36 cellular contexts compared by ENCODE assay signal in the genomic region with DNA sequence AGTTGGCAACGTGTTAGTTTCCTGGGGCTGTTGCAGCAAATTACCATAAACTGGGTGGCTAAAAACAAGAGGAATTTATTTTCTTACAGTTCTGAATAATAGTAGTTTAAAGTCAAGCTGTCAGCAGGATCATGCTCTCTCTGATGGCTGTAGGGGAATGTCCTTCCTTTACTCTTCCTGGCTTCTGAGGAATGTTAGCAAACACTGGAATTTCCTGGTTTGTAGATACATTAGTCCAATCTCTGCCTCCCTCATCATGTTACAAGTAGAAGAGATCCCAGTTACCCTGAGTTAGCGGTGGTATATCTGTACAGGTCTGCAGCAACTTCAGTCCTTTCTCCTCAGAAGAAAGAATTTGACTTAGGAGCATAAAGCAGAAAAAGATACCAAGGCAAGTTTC.
"Had no signal": no experiment of that assay in that cellular context is flagged by ENCODE, and none has a peak within 500 bp of the region (broad histone marks: within the 10 kb centered on the region; RNA-seq: fewer than 3 reads in every experiment).

No MANE protein-coding gene starts in this region.

- H3K27me3 ChIP-seq: ascending aorta, cardiac muscle cell, heart right ventricle, neutrophil, ovary, uterus had no signal

- ATAC-seq: activated CD4-positive, CD25-positive, alpha-beta regulatory T cell treated with anti-CD3 and anti-CD28 coated beads, Interleukin-2, amount 50 U/mL, for 24 hours; effector memory CD8-positive, alpha-beta T cell; heart right ventricle; left lobe of liver; lower lobe of right lung; natural killer cell; sciatic nerve; stimulated activated effector memory CD8-positive, alpha-beta T cell treated with anti-CD3 and anti-CD28 coated beads, Interleukin-12 subunit alpha, Interleukin-12 subunit beta, amount 100 ng/mL, for 72 hours had no signal

- H3K27ac Mint-ChIP-seq: activated CD4-positive, alpha-beta memory T cell treated with anti-CD3 and anti-CD28 coated beads for 36 hours; activated naive CD4-positive, alpha-beta T cell treated with anti-CD3 and anti-CD28 coated beads, Interleukin-2, amount 10 ng/mL, durations not matched to agents 7 days and 5 days; activated naive CD8-positive, alpha-beta T cell treated with anti-CD3 and anti-CD28 coated beads, Interleukin-2, amount 10 ng/mL, durations not matched to agents 7 days and 5 days; activated T-helper 1 cell treated with anti-CD3 and anti-CD28 coated beads, Interleukin-12 subunit alpha, Interleukin-12 subunit beta, Interleukin-2, Interleukin-4 antibody, amounts not matched to agents 30 ng/mL and 10 ng/mL and 1 ng/mL, durations not matched to agents 14 hours and 24 hours and 36 hours; brain; effector memory CD8-positive, alpha-beta T cell; natural killer cell; stimulated activated effector memory CD8-positive, alpha-beta T cell treated with anti-CD3 and anti-CD28 coated beads, Interleukin-12 subunit alpha, Interleukin-12 subunit beta, amount 100 ng/mL, for 72 hours; stimulated activated naive CD8-positive, alpha-beta T cell treated with anti-CD3 and anti-CD28 coated beads, Interleukin-15, Interleukin-2, amounts not matched to agents 100 ng/mL and 50 ng/mL, for 24 hours had no signal

- H3K27me3 Mint-ChIP-seq: activated CD4-positive, alpha-beta memory T cell treated with anti-CD3 and anti-CD28 coated beads for 36 hours; activated naive CD4-positive, alpha-beta T cell treated with anti-CD3 and anti-CD28 coated beads, Interleukin-2, amount 10 ng/mL, durations not matched to agents 7 days and 5 days; activated naive CD8-positive, alpha-beta T cell treated with anti-CD3 and anti-CD28 coated beads, Interleukin-2, amount 10 ng/mL, durations not matched to agents 7 days and 5 days; brain; effector memory CD8-positive, alpha-beta T cell; stimulated activated naive CD8-positive, alpha-beta T cell treated with anti-CD3 and anti-CD28 coated beads, Interleukin-15, Interleukin-2, amounts not matched to agents 100 ng/mL and 50 ng/mL, for 24 hours had no signal

- H3K4me1 ChIP-seq: ascending aorta, heart right ventricle, lower lobe of right lung, prostate gland, uterus had no signal

- H3K27ac ChIP-seq: ascending aorta, cardiac muscle cell, heart right ventricle, lower lobe of right lung, neutrophil, ovary, prostate gland, skin epidermis, thoracic aorta, uterus, VCaP had no signal

- DNase-seq: activated CD4-positive, alpha-beta memory T cell treated with anti-CD3 and anti-CD28 coated beads for 36 hours; activated CD4-positive, alpha-beta T cell treated with anti-CD3 and anti-CD28 coated beads for 48 hours; activated CD8-positive, alpha-beta memory T cell treated with anti-CD3 and anti-CD28 coated beads, Interleukin-2, amount 50 U/mL, for 4 hours; activated effector memory CD4-positive, alpha-beta T cell treated with anti-CD3 and anti-CD28 coated beads, Interleukin-2, amount 50 U/mL, for 16 hours; activated naive CD4-positive, alpha-beta T cell treated with anti-CD3 and anti-CD28 coated beads, Interleukin-2, amount 10 ng/mL, durations not matched to agents 7 days and 5 days; activated naive CD8-positive, alpha-beta T cell treated with anti-CD3 and anti-CD28 coated beads, Interleukin-2, amount 10 ng/mL, durations not matched to agents 7 days and 5 days; activated T-cell treated with anti-CD3 and anti-CD28 coated beads, Interleukin-2, amount 50 U/mL, for 1 hour; cerebellar nuclear complex; cortex of kidney; effector memory CD8-positive, alpha-beta T cell; foreskin melanocyte; heart right ventricle; kidney glomerular epithelial cell; lower lobe of right lung; mesenchymal stem cell; natural killer cell; ovary; retina; stimulated activated CD4-positive, alpha-beta T cell treated with anti-CD3 and anti-CD28 coated beads, Interleukin-4, amount 100 ng/mL, for 24 hours; T-helper 9 cell; trophoblast cell; uterus had no signal

- H3K4me1 Mint-ChIP-seq: activated naive CD4-positive, alpha-beta T cell treated with anti-CD3 and anti-CD28 coated beads, Interleukin-2, amount 10 ng/mL, durations not matched to agents 7 days and 5 days; activated naive CD8-positive, alpha-beta T cell treated with anti-CD3 and anti-CD28 coated beads, Interleukin-2, amount 10 ng/mL, durations not matched to agents 7 days and 5 days; brain; natural killer cell; stimulated activated effector memory CD8-positive, alpha-beta T cell treated with anti-CD3 and anti-CD28 coated beads, Interleukin-12 subunit alpha, Interleukin-12 subunit beta, amount 100 ng/mL, for 72 hours had no signal

- H3K36me3 ChIP-seq: ascending aorta, cardiac muscle cell, heart right ventricle, lower lobe of right lung, neutrophil, ovary, prostate gland, thoracic aorta, uterus had no signal

- H3K36me3 Mint-ChIP-seq: activated CD4-positive, alpha-beta memory T cell treated with anti-CD3 and anti-CD28 coated beads for 36 hours; activated naive CD4-positive, alpha-beta T cell treated with anti-CD3 and anti-CD28 coated beads, Interleukin-2, amount 10 ng/mL, durations not matched to agents 7 days and 5 days; activated naive CD8-positive, alpha-beta T cell treated with anti-CD3 and anti-CD28 coated beads, Interleukin-2, amount 10 ng/mL, durations not matched to agents 7 days and 5 days; brain; natural killer cell; stimulated activated effector memory CD8-positive, alpha-beta T cell treated with anti-CD3 and anti-CD28 coated beads, Interleukin-12 subunit alpha, Interleukin-12 subunit beta, amount 100 ng/mL, for 72 hours had no signal

- H3K4me3 Mint-ChIP-seq: activated CD4-positive, alpha-beta memory T cell treated with anti-CD3 and anti-CD28 coated beads for 36 hours; activated naive CD4-positive, alpha-beta T cell treated with anti-CD3 and anti-CD28 coated beads, Interleukin-2, amount 10 ng/mL, durations not matched to agents 7 days and 5 days; activated naive CD8-positive, alpha-beta T cell treated with anti-CD3 and anti-CD28 coated beads, Interleukin-2, amount 10 ng/mL, durations not matched to agents 7 days and 5 days; activated T-helper 1 cell treated with anti-CD3 and anti-CD28 coated beads, Interleukin-12 subunit alpha, Interleukin-12 subunit beta, Interleukin-2, Interleukin-4 antibody, amounts not matched to agents 30 ng/mL and 10 ng/mL and 1 ng/mL, durations not matched to agents 14 hours and 24 hours and 36 hours; brain; effector memory CD8-positive, alpha-beta T cell; natural killer cell; stimulated activated effector memory CD8-positive, alpha-beta T cell treated with anti-CD3 and anti-CD28 coated beads, Interleukin-12 subunit alpha, Interleukin-12 subunit beta, amount 100 ng/mL, for 72 hours; stimulated activated naive CD8-positive, alpha-beta T cell treated with anti-CD3 and anti-CD28 coated beads, Interleukin-15, Interleukin-2, amounts not matched to agents 100 ng/mL and 50 ng/mL, for 24 hours had no signal

- H3K9me3 ChIP-seq: ascending aorta, heart right ventricle, lower lobe of right lung, neutrophil, ovary, prostate gland, thoracic aorta, uterus had no signal

- H3K9me3 Mint-ChIP-seq: activated naive CD4-positive, alpha-beta T cell treated with anti-CD3 and anti-CD28 coated beads, Interleukin-2, amount 10 ng/mL, durations not matched to agents 7 days and 5 days; activated naive CD8-positive, alpha-beta T cell treated with anti-CD3 and anti-CD28 coated beads, Interleukin-2, amount 10 ng/mL, durations not matched to agents 7 days and 5 days; activated T-helper 1 cell treated with anti-CD3 and anti-CD28 coated beads, Interleukin-12 subunit alpha, Interleukin-12 subunit beta, Interleukin-2, Interleukin-4 antibody, amounts not matched to agents 30 ng/mL and 10 ng/mL and 1 ng/mL, durations not matched to agents 14 hours and 24 hours and 36 hours; brain had no signal

- H3K4me3 ChIP-seq: ascending aorta, cardiac muscle cell, heart right ventricle, lower lobe of right lung, ovary, prostate gland, skin epidermis, thoracic aorta, uterus had no signal
